9 cellular contexts compared by ENCODE assay signal in the genomic region with DNA sequence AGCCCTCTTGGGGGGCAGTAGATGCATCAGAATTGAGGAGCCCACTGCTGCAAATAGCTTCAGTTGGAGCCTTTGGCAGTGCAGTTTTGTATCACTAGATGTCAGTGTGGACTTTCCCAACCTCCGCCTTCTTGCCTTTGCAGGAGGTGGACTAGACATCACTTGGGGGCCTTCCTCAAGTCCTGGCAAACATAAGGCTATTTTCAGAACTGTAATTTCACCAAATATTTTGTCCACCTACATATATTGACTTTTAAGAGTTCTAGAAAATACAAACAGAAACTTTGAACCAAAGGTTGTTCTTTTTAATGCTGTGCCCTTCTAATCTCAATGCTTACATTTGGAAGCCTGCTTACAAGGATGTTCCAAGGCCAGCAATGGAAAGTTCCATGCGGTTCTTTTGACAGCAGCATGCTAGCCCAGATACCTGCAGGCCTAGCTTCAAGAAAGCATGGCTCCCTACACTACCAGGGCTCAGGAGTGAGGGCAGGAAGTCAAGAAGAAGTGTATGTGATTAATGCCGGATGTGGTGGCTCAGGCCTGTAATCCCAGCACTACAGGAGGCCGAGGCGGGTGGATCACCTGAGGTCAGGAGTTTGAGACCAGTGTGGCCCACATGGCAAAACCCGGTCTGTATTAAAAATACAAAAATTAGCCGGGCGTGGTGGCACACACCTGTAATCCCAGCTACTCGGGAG. TPM values are rescaled to one million over a fixed set of nuclear protein-coding genes. Genes with fewer than 3 reads are reported as not detected.
DNase-seq lines count a peak whose midpoint lies in the region; ATAC-seq and TF ChIP-seq lines count a peak whose summit lies in the region.
"Had no signal": no experiment of that assay in that cellular context is flagged by ENCODE, and none has a peak within 500 bp of the region (broad histone marks: within the 10 kb centered on the region; RNA-seq: fewer than 3 reads in every experiment).

No MANE protein-coding gene starts in this region.

- H3K27me3 ChIP-seq in dorsolateral prefrontal cortex, result no peaks in the 10 kb centered on the region
- H3K27me3 ChIP-seq: SJSA1 had no signal

- H3K4me1 Mint-ChIP-seq in memory B cell, result peaks cover 16% of the 10 kb centered on the region

- H3K36me3 Mint-ChIP-seq in memory B cell, result peaks cover 3% of the 10 kb centered on the region

- no peak overlapping the region for H3K4me3 Mint-ChIP-seq in memory B cell

- H3K27ac Mint-ChIP-seq in memory B cell, result no peak overlapping the region

- intact Hi-C loops in dorsolateral prefrontal cortex (cut with DNase I), result loop anchor here (1.0 to 10.0 kb wide), 5 partner anchors 136 to 468 kb away; no protein-coding TSS in a partner anchor

- H3K9me3 Mint-ChIP-seq in memory B cell, result no peaks in the 10 kb centered on the region

- no peaks in the 10 kb centered on the region for H3K27me3 Mint-ChIP-seq in memory B cell

- peak; percentile 65 for DNase-seq in COLO829 (ENCODE audit: low spot score)
- peak; percentile 57 for DNase-seq in NCI-H1694 (lab: John Stamatoyannopoulos, UW)
- peak; percentile 40 to 53 for DNase-seq in activated CD4-positive, alpha-beta T cell treated with anti-CD3 and anti-CD28 coated beads for 4 hours
- peak in 7 of 10 donors; percentile 34 to 70 (median 52) for DNase-seq in dorsolateral prefrontal cortex
- DNase-seq in memory B cell (ENCODE audit: low spot score in 2 of 2), result peak; percentile 24 to 28
- peak in 37 of 49 donors; percentile 4 to 68 (median 27) for DNase-seq in substantia nigra (lab: John Stamatoyannopoulos, UW)

- TF ChIP-seq CTCF in dorsolateral prefrontal cortex (IDR thresholded peaks at IDR 0.05 in 54 of 56, conservative IDR thresholded peaks at IDR 0.05 in 2 of 56; ENCODE audit: low read depth in 1 of 56, partially characterized antibody in 56 of 56), result peak in 55 of 56 donors; percentile 47 to 87 (median 74)

- no peak overlapping the region for H3K4me3 ChIP-seq in dorsolateral prefrontal cortex
- H3K4me3 ChIP-seq: SJSA1 had no signal

- H3K27ac ChIP-seq in dorsolateral prefrontal cortex, result peak overlapping the region in 20 of 59 donors; percentile 0 to 69 (median 31)
- no peak overlapping the region for H3K27ac ChIP-seq in substantia nigra (ENCODE audit: low read depth, low read length, poor library complexity, severe bottlenecking)
- H3K27ac ChIP-seq: SJSA1 had no signal

- ATAC-seq in GM21447 (IDR thresholded peaks at IDR 0.05; ENCODE audit: unreplicated experiment), result peak; percentile 64
- peak; percentile 74 for ATAC-seq in memory B cell (ENCODE audit: low read depth)
- ATAC-seq in GM21381 (IDR thresholded peaks at IDR 0.05; ENCODE audit: unreplicated experiment), result no peak

RNA-seq across cellular contexts. Expression of gene ZNRF2, which starts 8.0 kb away (rescaled TPM):
- total RNA-seq in dorsolateral prefrontal cortex, result 10 to 100 TPM; 11.4 to 24.8 (median 16.7) TPM
